Comparison of ENCODE assay signal across 10 cellular contexts in genomic region chr5:96079075-96079474, GRCh38.
A peak's percentile ranks its signal among the peaks of the same experiment; 100 is the strongest.
DNase-seq lines count a peak whose midpoint lies in the region; ATAC-seq lines count a peak whose summit lies in the region.
"Had no signal": no experiment of that assay in that cellular context is flagged by ENCODE, and none has a peak within 500 bp of the region (broad histone marks: within the 10 kb centered on the region; RNA-seq: fewer than 3 reads in every experiment).

No MANE protein-coding gene starts in this region.

- peaks cover 53% of the 10 kb centered on the region for H3K4me1 Mint-ChIP-seq in activated T-helper 1 cell treated with anti-CD3 and anti-CD28 coated beads, Interleukin-12 subunit alpha, Interleukin-12 subunit beta, Interleukin-2, Interleukin-4 antibody, amounts not matched to agents 30 ng/mL and 10 ng/mL and 1 ng/mL, durations not matched to agents 14 hours and 24 hours and 36 hours (ENCODE audit: low read depth)

- intact Hi-C loops in activated T-helper 1 cell treated with anti-CD3 and anti-CD28 coated beads, Interleukin-12 subunit alpha, Interleukin-12 subunit beta, Interleukin-2, Interleukin-4 antibody, amounts not matched to agents 30 ng/mL and 10 ng/mL and 1 ng/mL, durations not matched to agents 14 hours and 24 hours and 36 hours (cut with micrococcal nuclease) = loop anchor here (1.0 to 5.0 kb wide), 5 partner anchors 11 to 458 kb away; no protein-coding TSS in a partner anchor

- peak overlapping the region; percentile 73 for H3K27ac Mint-ChIP-seq in activated T-helper 1 cell treated with anti-CD3 and anti-CD28 coated beads, Interleukin-12 subunit alpha, Interleukin-12 subunit beta, Interleukin-2, Interleukin-4 antibody, amounts not matched to agents 30 ng/mL and 10 ng/mL and 1 ng/mL, durations not matched to agents 14 hours and 24 hours and 36 hours

- ATAC-seq in GM21619 (IDR thresholded peaks at IDR 0.05; ENCODE audit: unreplicated experiment) (peak; percentile 73), GM18517 (IDR thresholded peaks at IDR 0.05; ENCODE audit: unreplicated experiment) (no peak), HG03442 (IDR thresholded peaks at IDR 0.05; ENCODE audit: unreplicated experiment) (no peak), GM21529 (IDR thresholded peaks at IDR 0.05; ENCODE audit: unreplicated experiment) (no peak)

- DNase-seq in A172 (ENCODE audit: low spot score) (peak; percentile 94), kidney glomerular epithelial cell (lab: John Stamatoyannopoulos, UW) (peak; percentile 88), NCI-H1092 treated with DMSO at 0.1 percent for 48 hours (lab: John Stamatoyannopoulos, UW) (no peak)
- no peak for DNase-seq in activated T-helper 1 cell treated with anti-CD3 and anti-CD28 coated beads, Interleukin-12 subunit alpha, Interleukin-12 subunit beta, Interleukin-2, Interleukin-4 antibody, amounts not matched to agents 30 ng/mL and 10 ng/mL and 1 ng/mL, durations not matched to agents 14 hours and 24 hours and 36 hours (ENCODE audit: low spot score)
- DNase-seq: head of caudate nucleus, right cardiac atrium had no signal

- H3K9me3 Mint-ChIP-seq in activated T-helper 1 cell treated with anti-CD3 and anti-CD28 coated beads, Interleukin-12 subunit alpha, Interleukin-12 subunit beta, Interleukin-2, Interleukin-4 antibody, amounts not matched to agents 30 ng/mL and 10 ng/mL and 1 ng/mL, durations not matched to agents 14 hours and 24 hours and 36 hours = no peaks in the 10 kb centered on the region

- H3K4me3 Mint-ChIP-seq in activated T-helper 1 cell treated with anti-CD3 and anti-CD28 coated beads, Interleukin-12 subunit alpha, Interleukin-12 subunit beta, Interleukin-2, Interleukin-4 antibody, amounts not matched to agents 30 ng/mL and 10 ng/mL and 1 ng/mL, durations not matched to agents 14 hours and 24 hours and 36 hours = no peak overlapping the region

- H3K36me3 Mint-ChIP-seq in activated T-helper 1 cell treated with anti-CD3 and anti-CD28 coated beads, Interleukin-12 subunit alpha, Interleukin-12 subunit beta, Interleukin-2, Interleukin-4 antibody, amounts not matched to agents 30 ng/mL and 10 ng/mL and 1 ng/mL, durations not matched to agents 14 hours and 24 hours and 36 hours (ENCODE audit: low read depth) = peaks cover 6% of the 10 kb centered on the region

- H3K27me3 Mint-ChIP-seq in activated T-helper 1 cell treated with anti-CD3 and anti-CD28 coated beads, Interleukin-12 subunit alpha, Interleukin-12 subunit beta, Interleukin-2, Interleukin-4 antibody, amounts not matched to agents 30 ng/mL and 10 ng/mL and 1 ng/mL, durations not matched to agents 14 hours and 24 hours and 36 hours (ENCODE audit: insufficient read depth) = no peaks in the 10 kb centered on the region

Comparison
In these comparisons a context has a peak if more than half of its experiments do, and no peak if none do; other contexts are left out.
1. DNase-seq: peak in A172 (single experiment) and kidney glomerular epithelial cell (single experiment); none in activated T-helper 1 cell treated with anti-CD3 and anti-CD28 coated beads, Interleukin-12 subunit alpha, Interleukin-12 subunit beta, Interleukin-2, Interleukin-4 antibody, amounts not matched to agents 30 ng/mL and 10 ng/mL and 1 ng/mL, durations not matched to agents 14 hours and 24 hours and 36 hours (single experiment) and NCI-H1092 treated with DMSO at 0.1 percent for 48 hours (single experiment).